1 cellular context compared by ENCODE assay signal in the genomic region with DNA sequence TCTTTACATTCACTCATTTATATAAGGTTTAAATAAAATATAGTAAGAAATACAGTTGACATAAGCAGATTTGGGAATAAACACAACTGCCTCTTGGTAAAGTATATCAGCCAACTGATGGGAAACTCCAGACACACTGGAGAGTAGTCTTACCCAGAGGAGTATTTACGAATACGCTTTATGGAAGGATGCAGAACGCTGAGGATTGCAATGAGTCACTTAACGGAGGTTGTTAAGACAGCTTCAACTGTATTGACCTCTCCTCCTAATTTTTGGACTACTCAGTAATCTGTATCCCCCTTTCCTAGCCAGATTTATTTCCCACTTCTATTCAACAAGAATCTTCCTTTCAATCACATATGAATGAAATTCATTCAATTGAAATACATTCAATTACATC.
TF ChIP-seq lines count a peak whose summit lies in the region.

No MANE protein-coding gene starts in this region.

TF ChIP-seq in WTC11, 78 proteins besides CTCF, POLR2A, EP300 and RAD21 (continued from another document):
- TF ChIP-seq, protein P1, sequence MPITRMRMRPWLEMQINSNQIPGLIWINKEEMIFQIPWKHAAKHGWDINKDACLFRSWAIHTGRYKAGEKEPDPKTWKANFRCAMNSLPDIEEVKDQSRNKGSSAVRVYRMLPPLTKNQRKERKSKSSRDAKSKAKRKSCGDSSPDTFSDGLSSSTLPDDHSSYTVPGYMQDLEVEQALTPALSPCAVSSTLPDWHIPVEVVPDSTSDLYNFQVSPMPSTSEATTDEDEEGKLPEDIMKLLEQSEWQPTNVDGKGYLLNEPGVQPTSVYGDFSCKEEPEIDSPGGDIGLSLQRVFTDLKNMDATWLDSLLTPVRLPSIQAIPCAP (CRISPR knock-in tag; IDR thresholded peaks at IDR 0.05) = no peak
- no peak for TF ChIP-seq TP53 (CRISPR knock-in tag; IDR thresholded peaks at IDR 0.05)
- TF ChIP-seq, protein P2, sequence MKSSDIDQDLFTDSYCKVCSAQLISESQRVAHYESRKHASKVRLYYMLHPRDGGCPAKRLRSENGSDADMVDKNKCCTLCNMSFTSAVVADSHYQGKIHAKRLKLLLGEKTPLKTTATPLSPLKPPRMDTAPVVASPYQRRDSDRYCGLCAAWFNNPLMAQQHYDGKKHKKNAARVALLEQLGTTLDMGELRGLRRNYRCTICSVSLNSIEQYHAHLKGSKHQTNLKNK (CRISPR knock-in tag; IDR thresholded peaks at IDR 0.05) = no peak
- no peak for TF ChIP-seq OVOL2 (CRISPR knock-in tag; IDR thresholded peaks at IDR 0.05; ENCODE audit: borderline replicate concordance)
